In genomic region chr12:108457006-108457733, GRCh38 we compare ENCODE assay signal across 8 cellular contexts. TPM values are rescaled to one million over a fixed set of nuclear protein-coding genes. Genes with fewer than 3 reads are reported as not detected.
A peak's percentile ranks its signal among the peaks of the same experiment; 100 is the strongest.
DNase-seq lines count a peak whose midpoint lies in the region; ATAC-seq and TF ChIP-seq lines count a peak whose summit lies in the region.

No MANE protein-coding gene starts in this region.

- no peak overlapping the region for H2AK9ac ChIP-seq in IMR-90 (replicated peaks; ENCODE audit: low read depth, low read length, poor library complexity)

- H3K14ac ChIP-seq in IMR-90 (replicated peaks; ENCODE audit: low read depth, low read length): no peak overlapping the region

- no peak overlapping the region for H3K27ac Mint-ChIP-seq in activated CD4-positive, alpha-beta T cell treated with anti-CD3 and anti-CD28 coated beads for 36 hours
- H3K27ac Mint-ChIP-seq in dendritic cell treated with granulocyte-macrophage colony-stimulating factor and Interleukin-4, amounts not matched to agents 40 ng/mL and 50 ng/mL, for 4 days: peak overlapping the region; percentile 76

- no peak overlapping the region for H3K56ac ChIP-seq in IMR-90 (ENCODE audit: extremely low read depth, insufficient read depth, low read length)

- H3K23ac ChIP-seq in IMR-90 (ENCODE audit: low read depth, low read length): no peak overlapping the region

- no peak overlapping the region for H2BK15ac ChIP-seq in IMR-90 (ENCODE audit: low read depth, low read length)

- in situ Hi-C loops in IMR-90 (cut with MboI; ENCODE audit: low sequenced_read_pairs): no loop called here

- intact Hi-C loops in activated CD4-positive, alpha-beta T cell treated with anti-CD3 and anti-CD28 coated beads for 36 hours (cut with DNase I, micrococcal nuclease): loop anchor here (1.0 to 5.0 kb wide), 5 partner anchors 55 to 467 kb away; no protein-coding TSS in a partner anchor
- intact Hi-C loops in IMR-90 (cut with micrococcal nuclease) (no loop called here), lower lobe of right lung (cut with DNase I) (no loop called here), vagina (cut with DNase I) (loop anchor here (10.0 kb wide), 1 partner anchor 232 kb away; no protein-coding TSS in a partner anchor)
- intact Hi-C loops in dendritic cell treated with granulocyte-macrophage colony-stimulating factor and Interleukin-4, amounts not matched to agents 40 ng/mL and 50 ng/mL, for 4 days (cut with micrococcal nuclease): loop anchor here (1.0 to 5.0 kb wide), 5 partner anchors 120 to 465 kb away; partner anchors contain the start of gene CMKLR1

- H3K9me3 Mint-ChIP-seq in activated CD4-positive, alpha-beta T cell treated with anti-CD3 and anti-CD28 coated beads for 36 hours (ENCODE audit: low read depth): no peaks in the 10 kb centered on the region
- no peaks in the 10 kb centered on the region for H3K9me3 Mint-ChIP-seq in dendritic cell treated with granulocyte-macrophage colony-stimulating factor and Interleukin-4, amounts not matched to agents 40 ng/mL and 50 ng/mL, for 4 days

- H3K27me3 ChIP-seq in IMR-90 (ENCODE audit: control insufficient read depth, insufficient read depth, low read length) (no peaks in the 10 kb centered on the region), OCI-LY1 (ENCODE audit: insufficient read depth, low read length) (no peaks in the 10 kb centered on the region), lower lobe of right lung (ENCODE audit: low read depth) (peaks cover 6% of the 10 kb centered on the region), vagina (no peaks in the 10 kb centered on the region)

- no peak for ATAC-seq in activated CD4-positive, alpha-beta T cell treated with anti-CD3 and anti-CD28 coated beads for 36 hours
- ATAC-seq in IMR-90 (ENCODE audit: low read depth) (peak; percentile 54; the same call in 1 of the 2 replicates), lower lobe of right lung (peak; percentile 75 to 77), GM18502 (IDR thresholded peaks at IDR 0.05; ENCODE audit: poor library complexity, unreplicated experiment) (no peak)

- H3K9ac ChIP-seq in IMR-90 (ENCODE audit: low read depth, low read length) (no peak overlapping the region), OCI-LY1 (ENCODE audit: low read length) (no peak overlapping the region)

- H4K91ac ChIP-seq in IMR-90 (ENCODE audit: insufficient read depth, low read depth, low read length): no peak overlapping the region

- H3K79me2 ChIP-seq in OCI-LY1 (ENCODE audit: insufficient read depth, low read length): no peaks in the 10 kb centered on the region

- H3K9me3 ChIP-seq in IMR-90 (ENCODE audit: control insufficient read depth, insufficient read depth, low read length): no peaks in the 10 kb centered on the region
- no peaks in the 10 kb centered on the region for H3K9me3 ChIP-seq in OCI-LY1 (ENCODE audit: low read length)
- H3K9me3 ChIP-seq in lower lobe of right lung: no peaks in the 10 kb centered on the region
- H3K9me3 ChIP-seq in vagina: no peaks in the 10 kb centered on the region

- no peaks in the 10 kb centered on the region for H3K36me3 Mint-ChIP-seq in activated CD4-positive, alpha-beta T cell treated with anti-CD3 and anti-CD28 coated beads for 36 hours (ENCODE audit: low read depth)
- no peaks in the 10 kb centered on the region for H3K36me3 Mint-ChIP-seq in dendritic cell treated with granulocyte-macrophage colony-stimulating factor and Interleukin-4, amounts not matched to agents 40 ng/mL and 50 ng/mL, for 4 days (ENCODE audit: low read depth)

- H2AK5ac ChIP-seq in IMR-90 (ENCODE audit: low read depth, low read length): no peak overlapping the region

- no peak overlapping the region for H3K4ac ChIP-seq in IMR-90 (ENCODE audit: low read depth, low read length)

- TF ChIP-seq CTCF in IMR-90 (conservative IDR thresholded peaks at IDR 0.05; ENCODE audit: low read depth, low read length): peak; percentile 48
- TF ChIP-seq CTCF in OCI-LY1 (IDR thresholded peaks at IDR 0.05; ENCODE audit: low read length): peak; percentile 52
- TF ChIP-seq CTCF in lower lobe of right lung (IDR thresholded peaks at IDR 0.05): peak; percentile 76
- TF ChIP-seq CTCF in vagina (IDR thresholded peaks at IDR 0.05): peak; percentile 8 to 53 (median 25)

- H3K9me1 ChIP-seq in IMR-90 (ENCODE audit: insufficient read depth, low read length): no peaks in the 10 kb centered on the region

- H3K79me1 ChIP-seq in IMR-90 (ENCODE audit: low read depth in 1 of 2, low read length in 2 of 2): no peaks in the 10 kb centered on the region

- WGBS in IMR-90 (ENCODE audit: extremely low coverage in 2 of 2, insufficient read length in 1 of 2), 2 experiments: no CpG with 5 or more reads among the region's 4 CpGs

- peaks cover 15% of the 10 kb centered on the region for H3K27me3 Mint-ChIP-seq in activated CD4-positive, alpha-beta T cell treated with anti-CD3 and anti-CD28 coated beads for 36 hours
- peaks cover 29% of the 10 kb centered on the region for H3K27me3 Mint-ChIP-seq in dendritic cell treated with granulocyte-macrophage colony-stimulating factor and Interleukin-4, amounts not matched to agents 40 ng/mL and 50 ng/mL, for 4 days

- H2BK5ac ChIP-seq in IMR-90 (ENCODE audit: low read depth, low read length, poor library complexity, severe bottlenecking): no peak overlapping the region

- DNase-seq in activated CD4-positive, alpha-beta T cell treated with anti-CD3 and anti-CD28 coated beads for 36 hours: peak; percentile 15
- no peak for DNase-seq in activated CD4-positive, alpha-beta T cell treated with anti-CD3 and anti-CD28 coated beads, Interleukin-2, amount 50 U/mL, for 4 hours
- DNase-seq in IMR-90 (peak; percentile 34), lower lobe of right lung (no peak), vagina (ENCODE audit: extremely low spot score in 2 of 2) (no peak)

- CTCF ChIA-PET in activated CD4-positive, alpha-beta T cell treated with anti-CD3 and anti-CD28 coated beads for 36 hours (lab: Charles Lee): interaction anchor here (0.6 to 1.5 kb wide), 10 partner anchors 10 to 470 kb away, joined by 3 to 6 read pairs (median 4); no protein-coding TSS in a partner anchor
- CTCF ChIA-PET in IMR-90 (lab: Yijun Ruan, JAX): no interaction called here

- TF ChIP-seq RAD21 in IMR-90 (IDR thresholded peaks at IDR 0.05; ENCODE audit: low read length): peak; percentile 48

- no peaks in the 10 kb centered on the region for H4K20me1 ChIP-seq in IMR-90 (ENCODE audit: insufficient read depth, low read length)
- H4K20me1 ChIP-seq in OCI-LY1 (ENCODE audit: insufficient read depth, low read length): no peaks in the 10 kb centered on the region

- TF ChIP-seq POLR2A in IMR-90 (IDR thresholded peaks at IDR 0.05; ENCODE audit: low read depth, low read length): no peak
- no peak for TF ChIP-seq POLR2A in vagina (IDR thresholded peaks at IDR 0.05)

- no peak overlapping the region for H3K4me2 ChIP-seq in IMR-90 (ENCODE audit: low read depth, low read length)
- no peak overlapping the region for H3K4me2 ChIP-seq in OCI-LY1 (ENCODE audit: low read length)

- H2BK20ac ChIP-seq in IMR-90 (ENCODE audit: low read depth, low read length): no peak overlapping the region

- dilution Hi-C loops in IMR-90 (cut with HindIII; ENCODE audit: low sequenced_read_pairs, unreplicated experiment): no loop called here

- no peaks in the 10 kb centered on the region for H3K4me1 Mint-ChIP-seq in activated CD4-positive, alpha-beta T cell treated with anti-CD3 and anti-CD28 coated beads for 36 hours
- H3K4me1 Mint-ChIP-seq in dendritic cell treated with granulocyte-macrophage colony-stimulating factor and Interleukin-4, amounts not matched to agents 40 ng/mL and 50 ng/mL, for 4 days (ENCODE audit: low read depth): peaks cover 23% of the 10 kb centered on the region

- H3K4me1 ChIP-seq in IMR-90 (ENCODE audit: control insufficient read depth, insufficient read depth, low read length) (no peaks in the 10 kb centered on the region), OCI-LY1 (ENCODE audit: insufficient read depth, low read length, severe bottlenecking) (no peaks in the 10 kb centered on the region), lower lobe of right lung (peaks cover 7% of the 10 kb centered on the region), vagina (no peaks in the 10 kb centered on the region)

- no peak overlapping the region for H3K4me3 ChIP-seq in IMR-90 (ENCODE audit: insufficient read depth, low read depth, low read length)
- H3K4me3 ChIP-seq in OCI-LY1 (ENCODE audit: low read depth, low read length, poor library complexity, severe bottlenecking): no peak overlapping the region
- H3K4me3 ChIP-seq in lower lobe of right lung: no peak overlapping the region
- no peak overlapping the region for H3K4me3 ChIP-seq in vagina

- H3K18ac ChIP-seq in IMR-90 (ENCODE audit: low read depth, low read length): no peak overlapping the region

- POLR2A ChIA-PET in activated CD4-positive, alpha-beta T cell treated with anti-CD3 and anti-CD28 coated beads for 36 hours (lab: Charles Lee): no interaction called here
- POLR2A ChIA-PET in IMR-90 (lab: Charles Lee; ENCODE audit: unreplicated experiment): interaction anchor here (0.6 kb wide), 1 partner anchor 183 kb away, joined by 6 read pairs; no protein-coding TSS in a partner anchor

- no peak overlapping the region for H4K8ac ChIP-seq in IMR-90 (ENCODE audit: low read depth in 2 of 2, low read length in 2 of 2)

- H2BK120ac ChIP-seq in IMR-90 (ENCODE audit: low read depth, low read length): no peak overlapping the region

- no peaks in the 10 kb centered on the region for H3F3A ChIP-seq in OCI-LY1 (ENCODE audit: insufficient read depth, low read length)

- H3K4me3 Mint-ChIP-seq in activated CD4-positive, alpha-beta T cell treated with anti-CD3 and anti-CD28 coated beads for 36 hours: no peak overlapping the region
- H3K4me3 Mint-ChIP-seq in dendritic cell treated with granulocyte-macrophage colony-stimulating factor and Interleukin-4, amounts not matched to agents 40 ng/mL and 50 ng/mL, for 4 days: no peak overlapping the region

- no TSS peak for BruUV-seq in IMR-90 (replicated peaks; lab: Mats Ljungman, UMichigan)

- no peak overlapping the region for H3K27ac ChIP-seq in IMR-90 (ENCODE audit: insufficient read depth, low read length)
- no peak overlapping the region for H3K27ac ChIP-seq in OCI-LY1 (ENCODE audit: low read depth, low read length, poor library complexity, severe bottlenecking)
- H3K27ac ChIP-seq in lower lobe of right lung: no peak overlapping the region
- H3K27ac ChIP-seq in vagina: no peak overlapping the region

- H3K9me2 ChIP-seq in OCI-LY1 (ENCODE audit: low read depth, low read length): no peaks in the 10 kb centered on the region

- H2AFZ ChIP-seq in IMR-90 (replicated peaks; ENCODE audit: low read length, poor library complexity) (no peak overlapping the region), OCI-LY1 (ENCODE audit: low read length) (no peak overlapping the region)

- no peak overlapping the region for H4K5ac ChIP-seq in IMR-90 (ENCODE audit: low read depth, low read length)

- H3K36me3 ChIP-seq in IMR-90 (ENCODE audit: control insufficient read depth, insufficient read depth, low read length) (no peaks in the 10 kb centered on the region), OCI-LY1 (ENCODE audit: insufficient read depth, low read length) (no peaks in the 10 kb centered on the region), lower lobe of right lung (no peaks in the 10 kb centered on the region), vagina (no peaks in the 10 kb centered on the region)

RNA-seq across cellular contexts. Expression of gene FICD, which starts 57.9 kb away (rescaled TPM):
- total RNA-seq in activated CD4-positive, alpha-beta T cell treated with anti-CD3 and anti-CD28 coated beads for 36 hours: 1 to 10 TPM; 3.5 to 4.5 TPM
- total RNA-seq in IMR-90 (2012; rRNA removed): 10.8 and 11.3 TPM in 2 replicates
- 4.0 and 4.2 TPM in 2 replicates for polyA plus RNA-seq in IMR-90 (2012; rRNA removed)
- polyA plus RNA-seq in IMR-90 (2012; cell fraction: cytosol; rRNA removed): 3.3 and 5.3 TPM in 2 replicates
- polyA plus RNA-seq in IMR-90 (2012; cell fraction: nucleus; rRNA removed; ENCODE audit: low replicate concordance): 1.4 and 2.6 TPM in 2 replicates
- 8.3 TPM for total RNA-seq in lower lobe of right lung
- 6.9 TPM for total RNA-seq in vagina

Comparison
In these comparisons a context has a peak if more than half of its experiments do, and no peak if none do; other contexts are left out.
1. DNase-seq: peak in activated CD4-positive, alpha-beta T cell treated with anti-CD3 and anti-CD28 coated beads for 36 hours (single experiment) and IMR-90 (single experiment); none in activated CD4-positive, alpha-beta T cell treated with anti-CD3 and anti-CD28 coated beads, Interleukin-2, amount 50 U/mL, for 4 hours (0 of 2), lower lobe of right lung (single experiment) and vagina (0 of 2).
2. ATAC-seq: peak in IMR-90 (single experiment) and lower lobe of right lung (2 of 2); none in activated CD4-positive, alpha-beta T cell treated with anti-CD3 and anti-CD28 coated beads for 36 hours (single experiment) and GM18502 (single experiment).
3. CTCF ChIP-seq: peak in every context shown above with its lines; median percentile 76 in lower lobe of right lung; 52 in OCI-LY1; 48 in IMR-90; 25 in vagina.
4. intact Hi-C loops: an anchor here in activated CD4-positive, alpha-beta T cell treated with anti-CD3 and anti-CD28 coated beads for 36 hours (1.0 to 5.0 kb wide), dendritic cell treated with granulocyte-macrophage colony-stimulating factor and Interleukin-4, amounts not matched to agents 40 ng/mL and 50 ng/mL, for 4 days (1.0 to 5.0 kb wide) and vagina (10.0 kb wide); none called in IMR-90 and lower lobe of right lung.